Comparison of ENCODE assay signal across 25 cellular contexts in the genomic region with DNA sequence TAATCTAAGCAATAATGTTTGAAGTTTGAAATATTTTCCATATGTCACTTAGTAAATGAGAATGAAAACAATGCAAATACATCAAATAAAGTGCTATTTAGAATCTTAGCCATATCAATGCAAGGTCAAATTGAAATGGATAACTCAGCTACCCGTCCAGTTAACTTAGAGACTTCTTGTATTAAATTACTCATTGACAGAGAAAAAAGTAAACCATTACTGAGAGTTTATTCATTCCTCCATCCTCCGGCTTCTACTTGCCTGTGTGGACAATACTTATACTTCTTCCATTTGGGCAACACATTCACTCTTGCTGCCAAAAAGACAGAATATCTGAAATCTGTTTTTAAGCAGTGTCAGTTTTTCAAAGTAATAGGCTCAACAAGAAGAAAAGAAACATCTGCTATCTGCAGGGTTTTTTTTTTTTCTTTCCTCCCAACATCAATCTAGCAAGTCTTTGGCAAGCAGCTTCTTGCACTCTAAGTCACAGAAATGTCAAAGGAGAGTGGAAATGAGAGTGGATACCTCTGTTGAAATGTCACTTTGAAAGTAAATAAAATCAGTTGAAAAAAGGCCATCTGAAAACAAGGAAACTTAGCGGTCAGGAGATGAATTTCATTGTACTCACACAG.
DNase-seq lines count a peak whose midpoint lies in the region; ATAC-seq and TF ChIP-seq lines count a peak whose summit lies in the region.
"Had no signal": no experiment of that assay in that cellular context is flagged by ENCODE, and none has a peak within 500 bp of the region (broad histone marks: within the 10 kb centered on the region; RNA-seq: fewer than 3 reads in every experiment).

No MANE protein-coding gene starts in this region.

- no peaks in the 10 kb centered on the region for H3F3A ChIP-seq in PC-9 (ENCODE audit: insufficient read depth, low read depth)

- no peak overlapping the region for H3K4me3 Mint-ChIP-seq in activated T-helper 1 cell treated with anti-CD3 and anti-CD28 coated beads, Interleukin-12 subunit alpha, Interleukin-12 subunit beta, Interleukin-2, Interleukin-4 antibody, amounts not matched to agents 30 ng/mL and 10 ng/mL and 1 ng/mL, durations not matched to agents 14 hours and 24 hours and 36 hours
- H3K4me3 Mint-ChIP-seq: activated CD4-positive, alpha-beta T cell treated with anti-CD3 and anti-CD28 coated beads, Interleukin-2, amount 10 ng/mL, durations not matched to agents 24 days and 14 days; activated T-cell treated with anti-CD3 and anti-CD28 coated beads, Interleukin-2, amount 50 U/mL, for 72 hours had no signal

- H2AFZ ChIP-seq in PC-9 = no peak overlapping the region

- no peak overlapping the region for H3K4me3 ChIP-seq in PC-9

- no peaks in the 10 kb centered on the region for H3K36me3 ChIP-seq in PC-9 (ENCODE audit: low read depth)
- H3K36me3 ChIP-seq: BE2C had no signal

- no peaks in the 10 kb centered on the region for H3K79me2 ChIP-seq in PC-9 (ENCODE audit: low read depth)

- no peaks in the 10 kb centered on the region for H3K4me1 ChIP-seq in PC-9 (replicated peaks; ENCODE audit: insufficient read depth)
- H3K4me1 ChIP-seq: BE2C had no signal

- no TSS peak for BruUV-seq in PC-9 (replicated peaks; lab: Mats Ljungman, UMichigan)

- H3K27ac Mint-ChIP-seq in activated T-helper 1 cell treated with anti-CD3 and anti-CD28 coated beads, Interleukin-12 subunit alpha, Interleukin-12 subunit beta, Interleukin-2, Interleukin-4 antibody, amounts not matched to agents 30 ng/mL and 10 ng/mL and 1 ng/mL, durations not matched to agents 14 hours and 24 hours and 36 hours = no peak overlapping the region
- H3K27ac Mint-ChIP-seq: activated CD4-positive, alpha-beta T cell treated with anti-CD3 and anti-CD28 coated beads, Interleukin-2, amount 10 ng/mL, durations not matched to agents 24 days and 14 days; activated T-cell treated with anti-CD3 and anti-CD28 coated beads, Interleukin-2, amount 50 U/mL, for 72 hours had no signal

- intact Hi-C loops in activated T-helper 1 cell treated with anti-CD3 and anti-CD28 coated beads, Interleukin-12 subunit alpha, Interleukin-12 subunit beta, Interleukin-2, Interleukin-4 antibody, amounts not matched to agents 30 ng/mL and 10 ng/mL and 1 ng/mL, durations not matched to agents 14 hours and 24 hours and 36 hours (cut with micrococcal nuclease) = no loop called here
- intact Hi-C loops in PC-9 (cut with micrococcal nuclease; ENCODE audit: unreplicated experiment) = no loop called here

- no peak for TF ChIP-seq CTCF in PC-9 (conservative IDR thresholded peaks at IDR 0.05)

- no peaks in the 10 kb centered on the region for H3K36me3 Mint-ChIP-seq in activated T-helper 1 cell treated with anti-CD3 and anti-CD28 coated beads, Interleukin-12 subunit alpha, Interleukin-12 subunit beta, Interleukin-2, Interleukin-4 antibody, amounts not matched to agents 30 ng/mL and 10 ng/mL and 1 ng/mL, durations not matched to agents 14 hours and 24 hours and 36 hours (ENCODE audit: low read depth)

- H4K20me1 ChIP-seq in PC-9 (ENCODE audit: insufficient read depth) = no peaks in the 10 kb centered on the region

- H3K27me3 Mint-ChIP-seq in activated T-helper 1 cell treated with anti-CD3 and anti-CD28 coated beads, Interleukin-12 subunit alpha, Interleukin-12 subunit beta, Interleukin-2, Interleukin-4 antibody, amounts not matched to agents 30 ng/mL and 10 ng/mL and 1 ng/mL, durations not matched to agents 14 hours and 24 hours and 36 hours (ENCODE audit: insufficient read depth) = no peaks in the 10 kb centered on the region
- H3K27me3 Mint-ChIP-seq: activated CD4-positive, alpha-beta T cell treated with anti-CD3 and anti-CD28 coated beads, Interleukin-2, amount 10 ng/mL, durations not matched to agents 24 days and 14 days had no signal

- DNase-seq in Caki2 (ENCODE audit: low read depth) (peak; percentile 0), MV-4-11 (lab: John Stamatoyannopoulos, UW) (peak; percentile 19), kidney tubule cell (ENCODE audit: low spot score) (peak; percentile 23), PC-9 (no peak), NCI-H526 (lab: John Stamatoyannopoulos, UW) (no peak)
- DNase-seq in activated T-helper 1 cell treated with anti-CD3 and anti-CD28 coated beads, Interleukin-12 subunit alpha, Interleukin-12 subunit beta, Interleukin-2, Interleukin-4 antibody, amounts not matched to agents 30 ng/mL and 10 ng/mL and 1 ng/mL, durations not matched to agents 14 hours and 24 hours and 36 hours (ENCODE audit: low spot score) = no peak
- DNase-seq: activated CD4-positive, alpha-beta T cell treated with anti-CD3 and anti-CD28 coated beads, Interleukin-2, amount 10 ng/mL, durations not matched to agents 24 days and 14 days; activated naive CD4-positive, alpha-beta T cell treated with anti-CD3 and anti-CD28 coated beads, Interleukin-2, amount 50 U/mL, for 16 hours; activated T-cell treated with anti-CD3 and anti-CD28 coated beads, Interleukin-2, amount 50 U/mL, for 72 hours; BE2C; DMS79; GF-D8; head of caudate nucleus; KBM-7; left colon; mesendoderm; MM.1S; NCI-H1436; NCI-H526 treated with DMSO at 0.1 percent for 48 hours; occipital lobe; small intestine; stimulated activated CD4-positive, alpha-beta T cell treated with anti-CD3 and anti-CD28 coated beads, Interleukin-1b, Interleukin-23, amount 100 ng/mL, for 48 hours; T-helper 2 cell had no signal

- H3K4me2 ChIP-seq in PC-9 = no peak overlapping the region

- peaks cover 4% of the 10 kb centered on the region; the same call in 1 of the 2 replicates for H3K9me2 ChIP-seq in PC-9 (ENCODE audit: insufficient read depth)

- no peaks in the 10 kb centered on the region for H3K9me3 ChIP-seq in PC-9 (ENCODE audit: insufficient read depth, low read depth)
- H3K9me3 ChIP-seq: BE2C had no signal

- in situ Hi-C loops in Caki2 (cut with HindIII; ENCODE audit: low pct_unique_long_range_greater_than_20kb, low sequenced_read_pairs) = no loop called here

- CTCF ChIA-PET in PC-9 (lab: Charles Lee) = no interaction called here

- POLR2A ChIA-PET in PC-9 (lab: Charles Lee; ENCODE audit: unreplicated experiment) = no interaction called here

- no peaks in the 10 kb centered on the region for H3K4me1 Mint-ChIP-seq in activated T-helper 1 cell treated with anti-CD3 and anti-CD28 coated beads, Interleukin-12 subunit alpha, Interleukin-12 subunit beta, Interleukin-2, Interleukin-4 antibody, amounts not matched to agents 30 ng/mL and 10 ng/mL and 1 ng/mL, durations not matched to agents 14 hours and 24 hours and 36 hours (ENCODE audit: low read depth)
- H3K4me1 Mint-ChIP-seq: activated CD4-positive, alpha-beta T cell treated with anti-CD3 and anti-CD28 coated beads, Interleukin-2, amount 10 ng/mL, durations not matched to agents 24 days and 14 days had no signal

- H3K27me3 ChIP-seq in PC-9 (ENCODE audit: insufficient read depth, low read depth) = no peaks in the 10 kb centered on the region
- H3K27me3 ChIP-seq: BE2C had no signal

- no peaks in the 10 kb centered on the region for H3K9me3 Mint-ChIP-seq in activated T-helper 1 cell treated with anti-CD3 and anti-CD28 coated beads, Interleukin-12 subunit alpha, Interleukin-12 subunit beta, Interleukin-2, Interleukin-4 antibody, amounts not matched to agents 30 ng/mL and 10 ng/mL and 1 ng/mL, durations not matched to agents 14 hours and 24 hours and 36 hours
- H3K9me3 Mint-ChIP-seq: activated CD4-positive, alpha-beta T cell treated with anti-CD3 and anti-CD28 coated beads, Interleukin-2, amount 10 ng/mL, durations not matched to agents 24 days and 14 days; activated T-cell treated with anti-CD3 and anti-CD28 coated beads, Interleukin-2, amount 50 U/mL, for 72 hours had no signal

- H3K27ac ChIP-seq in PC-9 = no peak overlapping the region

- ATAC-seq in HG02759 (IDR thresholded peaks at IDR 0.05; ENCODE audit: unreplicated experiment) (peak; percentile 43), HG03108 (IDR thresholded peaks at IDR 0.05; ENCODE audit: unreplicated experiment) (no peak)
- ATAC-seq: activated T-cell treated with anti-CD3 and anti-CD28 coated beads, Interleukin-2, amount 50 U/mL, for 72 hours; left colon had no signal

Comparison
In these comparisons a context has a peak if more than half of its experiments do, and no peak if none do; other contexts are left out.
1. DNase-seq: peak in Caki2 (single experiment), MV-4-11 (single experiment) and kidney tubule cell (single experiment); none in activated T-helper 1 cell treated with anti-CD3 and anti-CD28 coated beads, Interleukin-12 subunit alpha, Interleukin-12 subunit beta, Interleukin-2, Interleukin-4 antibody, amounts not matched to agents 30 ng/mL and 10 ng/mL and 1 ng/mL, durations not matched to agents 14 hours and 24 hours and 36 hours (single experiment), PC-9 (0 of 2) and NCI-H526 (0 of 2).